11 cellular contexts compared by ENCODE assay signal in the genomic region with DNA sequence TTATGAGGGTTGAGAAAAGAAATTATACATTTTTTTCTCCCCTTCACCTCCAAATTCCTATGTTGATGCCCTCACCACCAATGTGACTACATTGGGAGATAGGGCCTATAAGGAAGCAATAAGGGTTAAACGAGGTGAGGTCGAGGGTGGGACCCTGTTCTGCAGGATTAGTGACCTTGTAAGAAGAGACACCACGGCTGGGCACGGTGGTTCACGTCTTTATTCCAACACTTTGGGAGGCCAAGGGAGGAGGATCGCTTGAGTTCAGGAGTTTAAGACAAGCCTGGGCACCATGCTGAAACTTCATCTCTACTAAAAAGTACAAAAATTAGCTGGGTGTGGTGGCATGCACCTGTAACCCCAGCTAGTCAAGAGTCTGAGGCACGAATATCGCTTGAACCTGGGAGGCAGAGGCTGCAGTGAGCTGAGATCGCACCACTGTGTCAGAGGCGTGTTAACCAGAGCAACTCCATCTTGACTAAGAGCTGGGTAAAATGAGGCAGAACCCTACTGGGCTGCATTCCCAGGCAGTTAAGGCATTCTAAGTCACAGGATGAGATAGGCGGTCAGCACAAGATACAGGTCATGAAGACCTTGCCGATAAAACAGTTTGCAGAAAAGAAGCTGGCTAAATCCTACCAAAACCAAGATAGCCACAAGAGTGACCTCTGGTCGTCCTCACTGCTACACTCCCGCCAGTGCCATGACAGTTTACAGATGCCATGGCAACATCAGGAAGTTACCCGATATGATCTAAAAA.
DNase-seq lines count a peak whose midpoint lies in the region; ATAC-seq, FAIRE-seq and TF ChIP-seq lines count a peak whose summit lies in the region.
"Had no signal": no experiment of that assay in that cellular context is flagged by ENCODE, and none has a peak within 500 bp of the region (broad histone marks: within the 10 kb centered on the region; RNA-seq: fewer than 3 reads in every experiment).

No MANE protein-coding gene starts in this region.

- no peak overlapping the region for H3K4ac ChIP-seq in neuronal stem cell (ENCODE audit: low read length)

- no peak overlapping the region for H2AFZ ChIP-seq in neuronal stem cell (ENCODE audit: low read length)

- TF ChIP-seq POLR2A in A549 (IDR thresholded peaks at IDR 0.05; ENCODE audit: low read length), result no peak

- H2BK12ac ChIP-seq in neuronal stem cell (ENCODE audit: low read length), result no peak overlapping the region

- ATAC-seq in A549 (peak in 1 of 2 experiments; percentile 54; a peak in 3 of 6 replicates), HG03571 (IDR thresholded peaks at IDR 0.05; ENCODE audit: unreplicated experiment) (no peak)

- POLR2A ChIA-PET in A549 (lab: Yijun Ruan, JAX) (interaction anchor here (0.6 kb wide), 1 partner anchor 77 kb away, joined by 5 read pairs; no protein-coding TSS in a partner anchor), RWPE1 (lab: Yijun Ruan, JAX; ENCODE audit: low non-redundant PET) (no interaction called here)

- H2BK120ac ChIP-seq in neuronal stem cell (ENCODE audit: low read depth, low read length), result no peak overlapping the region

- peak overlapping the region; percentile 24 for H2BK15ac ChIP-seq in neuronal stem cell (ENCODE audit: low read length)

- TF ChIP-seq RAD21 in A549 (conservative IDR thresholded peaks at IDR 0.05 in 1 of 2, IDR thresholded peaks at IDR 0.05 in 1 of 2), result no peak

- FAIRE-seq in A549 (lab: Jason Lieb, UNC), result no peak

- no peak overlapping the region for H2BK5ac ChIP-seq in neuronal stem cell (ENCODE audit: low read length)

- no peak overlapping the region for H3K14ac ChIP-seq in neuronal stem cell (ENCODE audit: low read length)

- H3K4me1 ChIP-seq in A549 (peaks cover 39% of the 10 kb centered on the region), neuronal stem cell (ENCODE audit: control insufficient read depth in 2 of 2, insufficient read depth in 1 of 2, low read depth in 1 of 2, low read length in 2 of 2) (peaks cover 16 to 24% of the 10 kb centered on the region in 2 donors)

- H3K79me1 ChIP-seq in neuronal stem cell (ENCODE audit: low read depth, low read length), result no peaks in the 10 kb centered on the region

- H3K4me2 ChIP-seq in A549, result peak overlapping the region; percentile 78
- no peak overlapping the region for H3K4me2 ChIP-seq in neuronal stem cell (ENCODE audit: insufficient read depth, low read length, poor library complexity, severe bottlenecking)

- H2AK5ac ChIP-seq in neuronal stem cell (ENCODE audit: low read depth, low read length), result no peak overlapping the region

- WGBS in A549 (ENCODE audit: missing lambda C conversion rate), result 67% methylated on average over 15 of the region's 15 CpGs
- no CpG with 5 or more reads among the region's 15 CpGs for WGBS in neuronal stem cell (ENCODE audit: extremely low coverage in 2 of 2, insufficient read length in 2 of 2, insufficient replicate concordance in 1 of 2), 2 donors

- no peak for TF ChIP-seq CTCF in A549 (IDR thresholded peaks at IDR 0.05)
- no peak for TF ChIP-seq CTCF in RWPE1 (conservative IDR thresholded peaks at IDR 0.05; ENCODE audit: low read depth)
- no peak for TF ChIP-seq CTCF in epithelial cell of proximal tubule (conservative IDR thresholded peaks at IDR 0.05; ENCODE audit: low read depth, low read length)

- CTCF ChIA-PET in A549 (lab: Yijun Ruan, JAX), result interaction anchor here (1.1 to 12.9 kb wide), 2 partner anchors 20 to 97 kb away, joined by 3 to 447 read pairs; a partner anchor contains a TSS
- CTCF ChIA-PET in RWPE1 (lab: Yijun Ruan, JAX), result interaction anchor here (0.6 to 1.2 kb wide), 2 partner anchors 97 to 283 kb away, joined by 3 to 8 read pairs; no protein-coding TSS in a partner anchor

- DNase-seq in A549 (ENCODE audit: low read depth in 1 of 2, low spot score in 1 of 2), result no peak
- DNase-seq in RWPE1 (ENCODE audit: low spot score), result no peak
- no peak for DNase-seq in epithelial cell of proximal tubule (ENCODE audit: low read depth)
- DNase-seq in neuronal stem cell (ENCODE audit: low spot score), result no peak
- no peak for DNase-seq in NK-92 treated with Interleukin-12 subunit alpha and Interleukin-12 subunit beta, amount 100 ng/mL, for 24 hours (lab: John Stamatoyannopoulos, UW)
- no peak for DNase-seq in HuH-7 (ENCODE audit: low spot score)
- DNase-seq in stimulated activated naive CD4-positive, alpha-beta T cell (lab: John Stamatoyannopoulos, UW), result no peak
- DNase-seq: activated naive CD4-positive, alpha-beta T cell treated with anti-CD3 and anti-CD28 coated beads, Interleukin-2, amount 50 U/mL, for 16 hours; cortex of kidney; T1000 had no signal

- H3K27ac ChIP-seq in A549, result peak overlapping the region; percentile 72 to 79
- 0 out of 2 replicates have a peak overlapping the region, but pooled peaks have one; percentile 24 for H3K27ac ChIP-seq in RWPE1
- H3K27ac ChIP-seq in neuronal stem cell (replicated peaks; ENCODE audit: low read length), result no peak overlapping the region

- H3K36me3 ChIP-seq in neuronal stem cell (replicated peaks in 1 of 2; ENCODE audit: control insufficient read depth in 2 of 2, insufficient read depth in 2 of 2, low read length in 2 of 2), result no peaks in the 10 kb centered on the region

- H4K8ac ChIP-seq in neuronal stem cell (ENCODE audit: low read depth, low read length), result no peak overlapping the region

- H3K9me3 ChIP-seq in A549 (no peaks in the 10 kb centered on the region), neuronal stem cell (replicated peaks in 1 of 2; ENCODE audit: control insufficient read depth in 2 of 2, insufficient read depth in 1 of 2, low read depth in 1 of 2, low read length in 2 of 2) (no peaks in the 10 kb centered on the region)

- no peak for TF ChIP-seq EP300 in A549 (IDR thresholded peaks at IDR 0.05)

- no peak overlapping the region for H4K91ac ChIP-seq in neuronal stem cell (ENCODE audit: low read depth, low read length, poor library complexity)

- H3K23ac ChIP-seq in neuronal stem cell (ENCODE audit: low read depth, low read length, poor library complexity), result no peak overlapping the region

- H3K4me3 ChIP-seq in A549, result peak overlapping the region; percentile 47
- peak overlapping the region; percentile 45 for H3K4me3 ChIP-seq in epithelial cell of proximal tubule (ENCODE audit: low read depth, low read length)
- no peak overlapping the region for H3K4me3 ChIP-seq in neuronal stem cell (ENCODE audit: low read length in 2 of 2)

- no peak overlapping the region for H3K18ac ChIP-seq in neuronal stem cell (ENCODE audit: low read length)

- H3K27me3 ChIP-seq in neuronal stem cell (ENCODE audit: control insufficient read depth in 3 of 3, insufficient read depth in 3 of 3, low read depth in 1 of 3, low read length in 3 of 3), result no peaks in the 10 kb centered on the region

- no peak overlapping the region for H3K9ac ChIP-seq in neuronal stem cell (ENCODE audit: low read depth, low read length, poor library complexity)

TF ChIP-seq in A549, 52 proteins besides CTCF, POLR2A, EP300 and RAD21:
- TF ChIP-seq, protein P1, sequence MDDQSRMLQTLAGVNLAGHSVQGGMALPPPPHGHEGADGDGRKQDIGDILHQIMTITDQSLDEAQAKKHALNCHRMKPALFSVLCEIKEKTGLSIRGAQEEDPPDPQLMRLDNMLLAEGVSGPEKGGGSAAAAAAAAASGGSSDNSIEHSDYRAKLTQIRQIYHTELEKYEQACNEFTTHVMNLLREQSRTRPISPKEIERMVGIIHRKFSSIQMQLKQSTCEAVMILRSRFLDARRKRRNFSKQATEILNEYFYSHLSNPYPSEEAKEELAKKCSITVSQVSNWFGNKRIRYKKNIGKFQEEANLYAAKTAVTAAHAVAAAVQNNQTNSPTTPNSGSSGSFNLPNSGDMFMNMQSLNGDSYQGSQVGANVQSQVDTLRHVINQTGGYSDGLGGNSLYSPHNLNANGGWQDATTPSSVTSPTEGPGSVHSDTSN (IDR thresholded peaks at IDR 0.05), result no peak
- TF ChIP-seq HEYL (CRISPR knock-in tag; IDR thresholded peaks at IDR 0.05) (peak; percentile 72; the same call in 1 of the 2 replicates), HOXB13 (CRISPR knock-in tag; IDR thresholded peaks at IDR 0.05; ENCODE audit: low read depth) (peak; percentile 71; the same call in 1 of the 2 replicates)
- TF ChIP-seq, protein P2, sequence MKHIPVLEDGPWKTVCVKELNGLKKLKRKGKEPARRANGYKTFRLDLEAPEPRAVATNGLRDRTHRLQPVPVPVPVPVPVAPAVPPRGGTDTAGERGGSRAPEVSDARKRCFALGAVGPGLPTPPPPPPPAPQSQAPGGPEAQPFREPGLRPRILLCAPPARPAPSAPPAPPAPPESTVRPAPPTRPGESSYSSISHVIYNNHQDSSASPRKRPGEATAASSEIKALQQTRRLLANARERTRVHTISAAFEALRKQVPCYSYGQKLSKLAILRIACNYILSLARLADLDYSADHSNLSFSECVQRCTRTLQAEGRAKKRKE (CRISPR knock-in tag; IDR thresholded peaks at IDR 0.05; ENCODE audit: low read depth), result peak; percentile 85

Comparison
In these comparisons a context has a peak if more than half of its experiments do, and no peak if none do; other contexts are left out.
1. H3K4me3 ChIP-seq: peak in A549 (single experiment) and epithelial cell of proximal tubule (single experiment); none in neuronal stem cell (0 of 2).